ENCODE assay signal across 17 cellular contexts in the genomic region with DNA sequence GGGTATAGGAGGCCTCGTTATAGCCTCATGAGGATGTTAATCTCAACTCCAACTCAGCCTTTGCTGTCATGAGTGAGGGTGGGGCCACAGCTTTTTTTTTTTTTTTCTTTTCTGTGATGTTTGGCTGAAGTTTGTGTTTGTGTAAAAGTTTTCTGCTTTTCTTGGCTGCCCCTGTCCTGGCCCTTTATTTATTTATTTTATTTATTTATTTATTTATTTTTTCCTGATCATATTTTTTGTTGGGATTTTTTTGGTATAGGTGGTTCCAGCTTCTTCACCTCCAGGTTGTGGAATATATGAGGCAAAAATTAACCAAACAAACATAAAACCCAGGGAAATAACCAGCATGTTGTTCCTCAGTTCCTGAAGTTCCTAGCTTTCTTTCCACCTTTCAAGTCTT. TPM values are rescaled to one million over a fixed set of nuclear protein-coding genes. Genes with fewer than 3 reads are reported as not detected.
DNase-seq lines count a peak whose midpoint lies in the region; TF ChIP-seq lines count a peak whose summit lies in the region.
"Had no signal": no experiment of that assay in that cellular context is flagged by ENCODE, and none has a peak within 500 bp of the region (broad histone marks: within the 10 kb centered on the region; RNA-seq: fewer than 3 reads in every experiment).

No MANE protein-coding gene starts in this region.

- H3K27ac Mint-ChIP-seq in activated naive CD8-positive, alpha-beta T cell: peak overlapping the region; percentile 87
- H3K27ac Mint-ChIP-seq in activated naive CD8-positive, alpha-beta T cell treated with anti-CD3 and anti-CD28 coated beads for 36 hours: no peak overlapping the region
- H3K27ac Mint-ChIP-seq in activated CD4-positive, alpha-beta memory T cell treated with anti-CD3 and anti-CD28 coated beads, Interleukin-2, amount 10 ng/mL, durations not matched to agents 7 days and 5 days: peak overlapping the region; percentile 50

- H2AK5ac ChIP-seq in mesenchymal stem cell (ENCODE audit: low read length, severe bottlenecking): no peak overlapping the region

- no peaks in the 10 kb centered on the region for H3K27me3 Mint-ChIP-seq in activated naive CD8-positive, alpha-beta T cell
- H3K27me3 Mint-ChIP-seq in activated naive CD8-positive, alpha-beta T cell treated with anti-CD3 and anti-CD28 coated beads for 36 hours: no peaks in the 10 kb centered on the region
- no peaks in the 10 kb centered on the region for H3K27me3 Mint-ChIP-seq in activated CD4-positive, alpha-beta memory T cell treated with anti-CD3 and anti-CD28 coated beads, Interleukin-2, amount 10 ng/mL, durations not matched to agents 7 days and 5 days

- H3K4me3 ChIP-seq in HEK293 (ENCODE audit: low read depth, low read length) (no peak overlapping the region), mesenchymal stem cell (ENCODE audit: insufficient read depth in 1 of 2, low read depth in 1 of 2, low read length in 2 of 2) (no peak overlapping the region), MG63 (no peak overlapping the region)
- H3K4me3 ChIP-seq: BLaER1 treated with 17β-estradiol and CSF1 and Interleukin-3, amounts not matched to agents 10 nM and 100 nM had no signal

- H2AFZ ChIP-seq in mesenchymal stem cell (ENCODE audit: low read depth, low read length): no peak overlapping the region

- no peak overlapping the region for H2BK15ac ChIP-seq in mesenchymal stem cell (ENCODE audit: low read depth, poor library complexity, severe bottlenecking)

- H4K91ac ChIP-seq in mesenchymal stem cell (ENCODE audit: low read length): no peak overlapping the region

- H2BK12ac ChIP-seq in mesenchymal stem cell (ENCODE audit: low read length in 2 of 2): no peak overlapping the region

- peaks cover 3% of the 10 kb centered on the region for H3K36me3 Mint-ChIP-seq in activated naive CD8-positive, alpha-beta T cell
- H3K36me3 Mint-ChIP-seq in activated naive CD8-positive, alpha-beta T cell treated with anti-CD3 and anti-CD28 coated beads for 36 hours: peaks cover 21% of the 10 kb centered on the region
- H3K36me3 Mint-ChIP-seq in activated CD4-positive, alpha-beta memory T cell treated with anti-CD3 and anti-CD28 coated beads, Interleukin-2, amount 10 ng/mL, durations not matched to agents 7 days and 5 days (ENCODE audit: low read depth): no peaks in the 10 kb centered on the region
- H3K36me3 Mint-ChIP-seq: CD8-positive, alpha-beta T cell had no signal

- DNase-seq in activated naive CD8-positive, alpha-beta T cell treated with anti-CD3 and anti-CD28 coated beads for 36 hours: no peak
- no peak for DNase-seq in activated CD4-positive, alpha-beta memory T cell treated with anti-CD3 and anti-CD28 coated beads, Interleukin-2, amount 10 ng/mL, durations not matched to agents 7 days and 5 days
- DNase-seq in mesenchymal stem cell (no peak), germinal center (ENCODE audit: low spot score) (no peak), MG63 (no peak)
- DNase-seq: ACHN; Caco-2; CD8-positive, alpha-beta T cell; DND-41; GF-D8; HCEC 1CT had no signal

- POLR2A ChIA-PET in HEK293 (lab: Yijun Ruan, JAX): no interaction called here
- POLR2A ChIA-PET in activated CD4-positive, alpha-beta memory T cell treated with anti-CD3 and anti-CD28 coated beads, Interleukin-2, amount 10 ng/mL, durations not matched to agents 7 days and 5 days (lab: Charles Lee): interaction anchor here (0.6 to 7.2 kb wide), 11 partner anchors 9 to 95 kb away, joined by 3 to 106 read pairs (median 5); a partner anchor contains a TSS

- H3K27me3 ChIP-seq in mesenchymal stem cell (ENCODE audit: control insufficient read depth in 1 of 2, insufficient read depth in 1 of 2, low read length in 2 of 2) (peaks cover 4 to 10% of the 10 kb centered on the region in 2 experiments), MG63 (peaks cover 10% of the 10 kb centered on the region)
- H3K27me3 ChIP-seq: BLaER1 treated with 17β-estradiol and CSF1 and Interleukin-3, amounts not matched to agents 10 nM and 100 nM had no signal

- CTCF ChIA-PET in HEK293 (lab: Yijun Ruan, JAX): interaction anchor here (1.0 to 1.2 kb wide), 2 partner anchors 9 to 319 kb away, joined by 5 to 6 read pairs; no protein-coding TSS in a partner anchor
- CTCF ChIA-PET in activated CD4-positive, alpha-beta memory T cell treated with anti-CD3 and anti-CD28 coated beads, Interleukin-2, amount 10 ng/mL, durations not matched to agents 7 days and 5 days (lab: Charles Lee): interaction anchor here (0.5 to 1.9 kb wide), 7 partner anchors 8 to 1852 kb away, joined by 3 to 9 read pairs (median 3); a partner anchor contains a TSS

- no peak overlapping the region for H3K18ac ChIP-seq in mesenchymal stem cell (ENCODE audit: low read depth in 1 of 2, low read length in 2 of 2)

- H3K4me2 ChIP-seq in mesenchymal stem cell (ENCODE audit: low read length, poor library complexity, severe bottlenecking): no peak overlapping the region
- H3K4me2 ChIP-seq: BLaER1 treated with 17β-estradiol and CSF1 and Interleukin-3, amounts not matched to agents 10 nM and 100 nM had no signal

- no peak overlapping the region for H3K9ac ChIP-seq in mesenchymal stem cell (ENCODE audit: low read length)
- H3K9ac ChIP-seq: BLaER1 treated with 17β-estradiol and CSF1 and Interleukin-3, amounts not matched to agents 10 nM and 100 nM had no signal

- H3K9me3 Mint-ChIP-seq in activated naive CD8-positive, alpha-beta T cell (ENCODE audit: low read depth): peaks cover 4% of the 10 kb centered on the region
- H3K9me3 Mint-ChIP-seq in activated naive CD8-positive, alpha-beta T cell treated with anti-CD3 and anti-CD28 coated beads for 36 hours: peaks cover 6% of the 10 kb centered on the region
- H3K9me3 Mint-ChIP-seq in activated CD4-positive, alpha-beta memory T cell treated with anti-CD3 and anti-CD28 coated beads, Interleukin-2, amount 10 ng/mL, durations not matched to agents 7 days and 5 days: no peaks in the 10 kb centered on the region
- H3K9me3 Mint-ChIP-seq: CD8-positive, alpha-beta T cell had no signal

- no peak overlapping the region for H3K14ac ChIP-seq in mesenchymal stem cell (ENCODE audit: low read length in 2 of 2)

- H3K36me3 ChIP-seq in HEK293 (ENCODE audit: control insufficient read depth in 2 of 2, insufficient read depth in 1 of 2, low read length in 2 of 2) (no peaks in the 10 kb centered on the region), mesenchymal stem cell (ENCODE audit: control insufficient read depth in 1 of 2, insufficient read depth in 2 of 2, low read depth in 1 of 2, low read length in 2 of 2) (no peaks in the 10 kb centered on the region), MG63 (no peaks in the 10 kb centered on the region)
- H3K36me3 ChIP-seq: BLaER1 treated with 17β-estradiol and CSF1 and Interleukin-3, amounts not matched to agents 10 nM and 100 nM had no signal

- TF ChIP-seq CTCF in HEK293 (tag by site-specific recombination; IDR thresholded peaks at IDR 0.05): no peak

- no peaks in the 10 kb centered on the region for H3K79me1 ChIP-seq in mesenchymal stem cell (replicated peaks; ENCODE audit: low read length, poor library complexity, severe bottlenecking)

- H4K8ac ChIP-seq in mesenchymal stem cell (ENCODE audit: low read length): no peak overlapping the region

- no peak overlapping the region for H2BK120ac ChIP-seq in mesenchymal stem cell (ENCODE audit: low read depth, low read length)

- H3K23ac ChIP-seq in mesenchymal stem cell (ENCODE audit: low read length in 2 of 2): no peak overlapping the region

- no peaks in the 10 kb centered on the region for H3K4me1 ChIP-seq in HEK293 (ENCODE audit: control insufficient read depth, insufficient read depth, low read length)
- no peaks in the 10 kb centered on the region for H3K4me1 ChIP-seq in mesenchymal stem cell (ENCODE audit: control insufficient read depth, insufficient read depth, low read depth, low read length)
- H3K4me1 ChIP-seq: BLaER1 treated with 17β-estradiol and CSF1 and Interleukin-3, amounts not matched to agents 10 nM and 100 nM; Caco-2 had no signal

- H3K4ac ChIP-seq in mesenchymal stem cell (ENCODE audit: low read depth in 1 of 2, low read length in 2 of 2): no peak overlapping the region

- H3K4me3 Mint-ChIP-seq in activated naive CD8-positive, alpha-beta T cell: no peak overlapping the region
- no peak overlapping the region for H3K4me3 Mint-ChIP-seq in activated naive CD8-positive, alpha-beta T cell treated with anti-CD3 and anti-CD28 coated beads for 36 hours
- no peak overlapping the region for H3K4me3 Mint-ChIP-seq in activated CD4-positive, alpha-beta memory T cell treated with anti-CD3 and anti-CD28 coated beads, Interleukin-2, amount 10 ng/mL, durations not matched to agents 7 days and 5 days
- H3K4me3 Mint-ChIP-seq: CD8-positive, alpha-beta T cell had no signal

- H2BK5ac ChIP-seq in mesenchymal stem cell (ENCODE audit: low read depth, low read length, poor library complexity, severe bottlenecking): no peak overlapping the region

- no CpG with 5 or more reads among the region's 1 CpG for WGBS in mesenchymal stem cell

- H3K27ac ChIP-seq in HEK293 (ENCODE audit: extremely low read depth, low read depth, low read length) (no peak overlapping the region), mesenchymal stem cell (ENCODE audit: low read length, poor library complexity, severe bottlenecking) (no peak overlapping the region)
- H3K27ac ChIP-seq: BLaER1 treated with 17β-estradiol and CSF1 and Interleukin-3, amounts not matched to agents 10 nM and 100 nM; HL-60 had no signal

- H3K4me1 Mint-ChIP-seq in activated naive CD8-positive, alpha-beta T cell (ENCODE audit: low read depth): peaks cover 76% of the 10 kb centered on the region
- peaks cover 62% of the 10 kb centered on the region for H3K4me1 Mint-ChIP-seq in activated naive CD8-positive, alpha-beta T cell treated with anti-CD3 and anti-CD28 coated beads for 36 hours
- H3K4me1 Mint-ChIP-seq in activated CD4-positive, alpha-beta memory T cell treated with anti-CD3 and anti-CD28 coated beads, Interleukin-2, amount 10 ng/mL, durations not matched to agents 7 days and 5 days: peaks cover 76% of the 10 kb centered on the region

- no peaks in the 10 kb centered on the region for H3K9me3 ChIP-seq in HEK293 (ENCODE audit: control insufficient read depth, insufficient read depth, low read depth, low read length)
- H3K9me3 ChIP-seq in mesenchymal stem cell (ENCODE audit: control insufficient read depth, low read length): no peaks in the 10 kb centered on the region
- H3K9me3 ChIP-seq in MG63: no peaks in the 10 kb centered on the region; the same call in 1 of the 2 replicates
- H3K9me3 ChIP-seq: Caco-2 had no signal

RNA-seq across cellular contexts. Expression of a gene that starts 8.6 kb away (rescaled TPM):
- under 1 TPM; 0.46 to 0.47 TPM for total RNA-seq in activated naive CD8-positive, alpha-beta T cell treated with anti-CD3 and anti-CD28 coated beads for 36 hours
- total RNA-seq in activated CD4-positive, alpha-beta memory T cell treated with anti-CD3 and anti-CD28 coated beads, Interleukin-2, amount 10 ng/mL, durations not matched to agents 7 days and 5 days: under 1 TPM in 1 of 2 experiments, not detected in 1; 0.13 TPM
- not detected for polyA plus RNA-seq in mesenchymal stem cell (2013, experiment 1 of 2)
- polyA plus RNA-seq in mesenchymal stem cell (2013, experiment 2 of 2): not detected
- not detected in 2 replicates for total RNA-seq in MG63 (2014; rRNA removed; shearing (Covaris generic); ENCODE audit: low replicate concordance)
- total RNA-seq: A172; Caco-2; CD8-positive, alpha-beta T cell; H4 had no signal

RNA-seq across cellular contexts. Expression of a gene that starts 14.8 kb away (rescaled TPM):
- 10 to 100 TPM; 14.2 to 15.4 TPM for total RNA-seq in activated naive CD8-positive, alpha-beta T cell treated with anti-CD3 and anti-CD28 coated beads for 36 hours
- 10 to 100 TPM; 16.8 to 17.7 TPM for total RNA-seq in activated CD4-positive, alpha-beta memory T cell treated with anti-CD3 and anti-CD28 coated beads, Interleukin-2, amount 10 ng/mL, durations not matched to agents 7 days and 5 days
- polyA plus RNA-seq in mesenchymal stem cell (2013, experiment 1 of 2): 11.1 TPM
- polyA plus RNA-seq in mesenchymal stem cell (2013, experiment 2 of 2): 11.6 TPM
- 15.4 and 27.6 TPM in 2 replicates for total RNA-seq in MG63 (2014; rRNA removed; shearing (Covaris generic); ENCODE audit: low replicate concordance)

RNA-seq across cellular contexts. Expression of a gene that starts 23.1 kb away (rescaled TPM):
- total RNA-seq in activated naive CD8-positive, alpha-beta T cell treated with anti-CD3 and anti-CD28 coated beads for 36 hours: 100 to 1,000 TPM; 200 to 204 TPM
- total RNA-seq in activated CD4-positive, alpha-beta memory T cell treated with anti-CD3 and anti-CD28 coated beads, Interleukin-2, amount 10 ng/mL, durations not matched to agents 7 days and 5 days: 100 to 1,000 TPM; 247 to 249 TPM
- polyA plus RNA-seq in mesenchymal stem cell (2013, experiment 1 of 2): not detected
- not detected for polyA plus RNA-seq in mesenchymal stem cell (2013, experiment 2 of 2)
- total RNA-seq in MG63 (2014; rRNA removed; shearing (Covaris generic); ENCODE audit: low replicate concordance): not detected in 2 replicates
- total RNA-seq: Caco-2 had no signal

RNA-seq across cellular contexts. Expression of a gene that starts 48.6 kb away (rescaled TPM):
- 10 to 100 TPM; 24.6 to 25.2 TPM for total RNA-seq in activated naive CD8-positive, alpha-beta T cell treated with anti-CD3 and anti-CD28 coated beads for 36 hours
- 10 to 100 TPM; 62.4 to 66.9 TPM for total RNA-seq in activated CD4-positive, alpha-beta memory T cell treated with anti-CD3 and anti-CD28 coated beads, Interleukin-2, amount 10 ng/mL, durations not matched to agents 7 days and 5 days
- polyA plus RNA-seq in mesenchymal stem cell (2013, experiment 1 of 2): 0.11 TPM
- 0.21 TPM for polyA plus RNA-seq in mesenchymal stem cell (2013, experiment 2 of 2)
- 0.23 TPM in 1 of 2 replicates, not detected in the other for total RNA-seq in MG63 (2014; rRNA removed; shearing (Covaris generic); ENCODE audit: low replicate concordance)
- total RNA-seq: A172 had no signal

Comparison
In these comparisons a context has a peak if more than half of its experiments do, and no peak if none do; other contexts are left out.
1. RNA of a gene that starts 23.1 kb away (total RNA-seq): 247 to 249 TPM in activated CD4-positive, alpha-beta memory T cell treated with anti-CD3 and anti-CD28 coated beads, Interleukin-2, amount 10 ng/mL, durations not matched to agents 7 days and 5 days and 200 to 204 TPM in activated naive CD8-positive, alpha-beta T cell treated with anti-CD3 and anti-CD28 coated beads for 36 hours; not detected in MG63; every median in the first group is over 100 times any median in the second.